ENCODE assay signal across 8 cellular contexts in genomic region chr10:132422169-132422691, GRCh38. TPM values are rescaled to one million over a fixed set of nuclear protein-coding genes. Genes with fewer than 3 reads are reported as not detected.
DNase-seq lines count a peak whose midpoint lies in the region; ATAC-seq and TF ChIP-seq lines count a peak whose summit lies in the region.

No MANE protein-coding gene starts in this region.

- H3K36me3 Mint-ChIP-seq in activated CD8-positive, alpha-beta memory T cell treated with anti-CD3 and anti-CD28 coated beads, Interleukin-2, amount 10 ng/mL, durations not matched to agents 7 days and 5 days, result no peaks in the 10 kb centered on the region

- no peaks in the 10 kb centered on the region for H3K27me3 Mint-ChIP-seq in activated CD8-positive, alpha-beta memory T cell treated with anti-CD3 and anti-CD28 coated beads, Interleukin-2, amount 10 ng/mL, durations not matched to agents 7 days and 5 days

- H3K27ac Mint-ChIP-seq in activated CD8-positive, alpha-beta memory T cell treated with anti-CD3 and anti-CD28 coated beads, Interleukin-2, amount 10 ng/mL, durations not matched to agents 7 days and 5 days, result peak overlapping the region; percentile 40

- no peak for DNase-seq in activated CD8-positive, alpha-beta memory T cell treated with anti-CD3 and anti-CD28 coated beads, Interleukin-2, amount 10 ng/mL, durations not matched to agents 7 days and 5 days
- DNase-seq in activated CD8-positive, alpha-beta memory T cell treated with anti-CD3 and anti-CD28 coated beads, Interleukin-2, amount 50 U/mL, for 48 hours, result no peak
- DNase-seq in Kasumi-1 (lab: John Stamatoyannopoulos, UW), result peak; percentile 25 to 55
- DNase-seq in caudate nucleus (lab: John Stamatoyannopoulos, UW), result no peak
- no peak for DNase-seq in psoas muscle
- DNase-seq in HPDE6-E6E7 (ENCODE audit: extremely low spot score), result no peak
- no peak for DNase-seq in T-helper 2 cell
- DNase-seq in T-helper 9 cell, result no peak

- peaks cover 41% of the 10 kb centered on the region for H3K4me1 ChIP-seq in psoas muscle

- no peak overlapping the region for H3K4me3 Mint-ChIP-seq in activated CD8-positive, alpha-beta memory T cell treated with anti-CD3 and anti-CD28 coated beads, Interleukin-2, amount 10 ng/mL, durations not matched to agents 7 days and 5 days

- peaks cover 15% of the 10 kb centered on the region for H3K4me1 Mint-ChIP-seq in activated CD8-positive, alpha-beta memory T cell treated with anti-CD3 and anti-CD28 coated beads, Interleukin-2, amount 10 ng/mL, durations not matched to agents 7 days and 5 days

- TF ChIP-seq CTCF in psoas muscle (IDR thresholded peaks at IDR 0.05), result no peak

- H3K4me3 ChIP-seq in psoas muscle, result no peak overlapping the region

- no peaks in the 10 kb centered on the region for H3K9me3 Mint-ChIP-seq in activated CD8-positive, alpha-beta memory T cell treated with anti-CD3 and anti-CD28 coated beads, Interleukin-2, amount 10 ng/mL, durations not matched to agents 7 days and 5 days (ENCODE audit: low read depth)

- WGBS in psoas muscle, 3 donors, result 44 to 50% (median 46%) methylated on average over 20 of the region's 20 CpGs

- H3K27ac ChIP-seq in caudate nucleus (ENCODE audit: low read depth, low read length) (peak overlapping the region; percentile 91), psoas muscle (peak overlapping the region; percentile 87)

- CTCF ChIA-PET in activated CD8-positive, alpha-beta memory T cell treated with anti-CD3 and anti-CD28 coated beads, Interleukin-2, amount 10 ng/mL, durations not matched to agents 7 days and 5 days (lab: Charles Lee), result interaction anchor here (1.4 to 2.3 kb wide), 3 partner anchors 21 to 25 kb away, joined by 3 to 6 read pairs (median 5); no protein-coding TSS in a partner anchor

- H3K9me3 ChIP-seq in psoas muscle, result no peaks in the 10 kb centered on the region

- no peaks in the 10 kb centered on the region for H3K27me3 ChIP-seq in psoas muscle (ENCODE audit: insufficient read depth in 3 of 3, low read length in 2 of 3)

- no peaks in the 10 kb centered on the region for H3K36me3 ChIP-seq in psoas muscle (ENCODE audit: insufficient read depth in 1 of 2, low read depth in 1 of 2)

- ATAC-seq in activated CD8-positive, alpha-beta memory T cell treated with anti-CD3 and anti-CD28 coated beads, Interleukin-2, amount 10 ng/mL, durations not matched to agents 7 days and 5 days, result no peak
- ATAC-seq in psoas muscle, result peak in 3 of 4 donors; percentile 5 to 29 (median 14)

- intact Hi-C loops in psoas muscle (cut with DNase I), result no loop called here

RNA-seq across cellular contexts. Expression of gene PWWP2B, which starts 25.2 kb away (rescaled TPM):
- 10 to 100 TPM in 1 of 2 experiments, 1 to 10 TPM in 1; 6.9 to 12.8 TPM for total RNA-seq in activated CD8-positive, alpha-beta memory T cell treated with anti-CD3 and anti-CD28 coated beads, Interleukin-2, amount 10 ng/mL, durations not matched to agents 7 days and 5 days
- 10 to 100 TPM; 14.5 to 25.0 (median 21.9) TPM for total RNA-seq in psoas muscle
- polyA plus RNA-seq in psoas muscle, result 10 to 100 TPM; 18.6 to 35.2 (median 23.4) TPM

Comparison
In these comparisons a context has a peak if more than half of its experiments do, and no peak if none do; other contexts are left out.
1. DNase-seq: peak in Kasumi-1 (2 of 2); none in activated CD8-positive, alpha-beta memory T cell treated with anti-CD3 and anti-CD28 coated beads, Interleukin-2, amount 10 ng/mL, durations not matched to agents 7 days and 5 days (single experiment), activated CD8-positive, alpha-beta memory T cell treated with anti-CD3 and anti-CD28 coated beads, Interleukin-2, amount 50 U/mL, for 48 hours (single experiment), caudate nucleus (0 of 61), psoas muscle (0 of 2), HPDE6-E6E7 (single experiment), T-helper 2 cell (0 of 5) and T-helper 9 cell (single experiment).